In genomic region chr1:25875154-25875855, GRCh38 we compare ENCODE assay signal across 1 cellular context.
TF ChIP-seq lines count a peak whose summit lies in the region.

Gene PAQR7 (minus strand): TSS chr1:25875708. CDS start chr1:25863839, 11,869 bp downstream.

TF ChIP-seq in HepG2, 621 proteins besides CTCF, POLR2A, EP300 and RAD21 (continued from another document):
- TF ChIP-seq ZBTB10 (CRISPR knock-in tag; IDR thresholded peaks at IDR 0.05; ENCODE audit: borderline replicate concordance) (peak; percentile 66; the same call in 1 of the 2 replicates), ZNF142 (CRISPR knock-in tag; IDR thresholded peaks at IDR 0.05) (peak; percentile 78; the same call in 1 of the 2 replicates), KIAA2018 (CRISPR knock-in tag; IDR thresholded peaks at IDR 0.05; ENCODE audit: borderline replicate concordance) (peak; percentile 60; the same call in 1 of the 2 replicates), ZFX (CRISPR knock-in tag; IDR thresholded peaks at IDR 0.05; ENCODE audit: low read depth) (peak; percentile 82), FUBP1 (CRISPR knock-in tag; IDR thresholded peaks at IDR 0.05; ENCODE audit: borderline replicate concordance) (no peak), WIZ (CRISPR knock-in tag; IDR thresholded peaks at IDR 0.05) (no peak), TFAP4 (IDR thresholded peaks at IDR 0.05; ENCODE audit: borderline replicate concordance, low read depth) (no peak), FOSL1 (CRISPR knock-in tag; IDR thresholded peaks at IDR 0.05; ENCODE audit: borderline replicate concordance) (no peak), SMARCE1 (IDR thresholded peaks at IDR 0.05; ENCODE audit: borderline replicate concordance) (no peak), BCL6 (CRISPR knock-in tag; IDR thresholded peaks at IDR 0.05) (0 out of 2 replicates have a peak, but pooled peaks have one; percentile 61), SIN3A (IDR thresholded peaks at IDR 0.05; ENCODE audit: borderline replicate concordance, low read depth, low read length) (no peak), NR2C2 (CRISPR knock-in tag; IDR thresholded peaks at IDR 0.05; ENCODE audit: borderline replicate concordance) (peak; percentile 78; the same call in 1 of the 2 replicates), PHF5A (CRISPR knock-in tag; IDR thresholded peaks at IDR 0.05; ENCODE audit: low read depth, unreplicated experiment) (peak; percentile 39), ZNF337 (CRISPR knock-in tag; IDR thresholded peaks at IDR 0.05; ENCODE audit: borderline replicate concordance, low read depth) (no peak), NRL (CRISPR knock-in tag; IDR thresholded peaks at IDR 0.05; ENCODE audit: borderline replicate concordance) (no peak), SKI (IDR thresholded peaks at IDR 0.05; ENCODE audit: partially characterized antibody) (peak; percentile 50), YY1 (IDR thresholded peaks at IDR 0.05; ENCODE audit: insufficient read depth, insufficient replicate concordance, low read depth, low read length) (peak; percentile 19), DNMT3B (CRISPR knock-in tag; conservative IDR thresholded peaks at IDR 0.05) (no peak), ZNF569 (CRISPR knock-in tag; IDR thresholded peaks at IDR 0.05; ENCODE audit: borderline replicate concordance) (peak; percentile 42; the same call in 1 of the 2 replicates), KAT7 (CRISPR knock-in tag; IDR thresholded peaks at IDR 0.05; ENCODE audit: borderline replicate concordance) (peak; percentile 89), SRF (IDR thresholded peaks at IDR 0.05; ENCODE audit: low read depth, low read length) (no peak), EHMT2 (IDR thresholded peaks at IDR 0.05; ENCODE audit: borderline replicate concordance, low read depth, low read length) (no peak), ZNF570 (CRISPR knock-in tag; IDR thresholded peaks at IDR 0.05; ENCODE audit: borderline replicate concordance) (no peak), GATAD1 (CRISPR knock-in tag; IDR thresholded peaks at IDR 0.05) (peak; percentile 28; the same call in 1 of the 2 replicates)
TF ChIP-seq in HepG2: peak in this region for 311.
